ENCODE assay signal across 15 cellular contexts in genomic region chr9:95750725-95751644, GRCh38.
DNase-seq lines count a peak whose midpoint lies in the region; ATAC-seq, FAIRE-seq and TF ChIP-seq lines count a peak whose summit lies in the region.
"Had no signal": no experiment of that assay in that cellular context is flagged by ENCODE, and none has a peak within 500 bp of the region (broad histone marks: within the 10 kb centered on the region; RNA-seq: fewer than 3 reads in every experiment).

No MANE protein-coding gene starts in this region.

- H3K9me3 ChIP-seq in CD8-positive, alpha-beta memory T cell (ENCODE audit: low read length) = no peaks in the 10 kb centered on the region
- no peaks in the 10 kb centered on the region; the same call in 2 of the 3 replicates for H3K9me3 ChIP-seq in GM12878 (replicated peaks; ENCODE audit: control insufficient read depth, insufficient read depth, low read length)
- H3K9me3 ChIP-seq: ascending aorta, BE2C, colonic mucosa, vagina had no signal

- 6% methylated on average over 9 of the region's 11 CpGs for WGBS in GM12878 (ENCODE audit: insufficient coverage, insufficient replicate concordance, low lambda C conversion rate, missing lambda C conversion rate)

- CTCF ChIA-PET in CD8-positive, alpha-beta memory T cell (lab: Charles Lee) = no interaction called here
- CTCF ChIA-PET in GM12878 (lab: Yijun Ruan, JAX) = no interaction called here

- H3K36me3 Mint-ChIP-seq in CD8-positive, alpha-beta memory T cell = no peaks in the 10 kb centered on the region

- H3K27me3 Mint-ChIP-seq in CD8-positive, alpha-beta memory T cell = peaks cover 5 to 16% of the 10 kb centered on the region in 2 donors

- H3K9ac ChIP-seq in GM12878 (ENCODE audit: control insufficient read depth, insufficient read depth, low read length) = no peak overlapping the region

- H3K4me3 ChIP-seq in CD8-positive, alpha-beta memory T cell (ENCODE audit: low read length) = peak overlapping the region; percentile 45
- H3K4me3 ChIP-seq in GM12878 (no peak overlapping the region), dorsolateral prefrontal cortex (no peak overlapping the region)
- H3K4me3 ChIP-seq: colonic mucosa had no signal

- POLR2A ChIA-PET in CD8-positive, alpha-beta memory T cell (lab: Charles Lee) = no interaction called here
- POLR2A ChIA-PET in GM12878 (lab: Charles Lee) = no interaction called here

- H3K27me3 ChIP-seq in CD8-positive, alpha-beta memory T cell (ENCODE audit: insufficient read depth, low read length, poor library complexity, severe bottlenecking) = no peaks in the 10 kb centered on the region
- H3K27me3 ChIP-seq in GM12878 (replicated peaks in 1 of 2; ENCODE audit: control insufficient read depth in 2 of 2, insufficient read depth in 2 of 2, low read length in 1 of 2) (no peaks in the 10 kb centered on the region; a peak in 1 of 4 replicates), dorsolateral prefrontal cortex (peaks cover 0 to 20% (median 0%) of the 10 kb centered on the region in 45 donors)
- H3K27me3 ChIP-seq: ascending aorta, BE2C, colonic mucosa, vagina had no signal

- H3K36me3 ChIP-seq in CD8-positive, alpha-beta memory T cell (ENCODE audit: insufficient read depth, low read length) = no peaks in the 10 kb centered on the region
- no peaks in the 10 kb centered on the region for H3K36me3 ChIP-seq in GM12878 (ENCODE audit: control insufficient read depth in 2 of 2, insufficient read depth in 2 of 2, low read length in 1 of 2)
- H3K36me3 ChIP-seq: ascending aorta, BE2C, colonic mucosa, vagina had no signal

- BruUV-seq in GM12878 (replicated peaks; lab: Mats Ljungman, UMichigan) = no TSS peak

- in situ Hi-C loops in GM12878 (cut with MboI) = no loop called here

- SMC1A ChIA-PET in GM12878 (lab: Charles Lee; ENCODE audit: uncharacterized antibody, unreplicated experiment) = interaction anchor here (0.6 kb wide), 1 partner anchor 51 kb away, joined by 4 read pairs; no protein-coding TSS in a partner anchor

- H3K4me3 Mint-ChIP-seq in CD8-positive, alpha-beta memory T cell = peak overlapping the region in 5 of 7 donors; percentile 1 to 78 (median 53)

- no peaks in the 10 kb centered on the region for H3K79me2 ChIP-seq in GM12878 (ENCODE audit: control insufficient read depth, insufficient read depth, low read length)

- H2AFZ ChIP-seq in GM12878 (ENCODE audit: control insufficient read depth, low read depth, low read length) = no peak overlapping the region

- H3K4me1 Mint-ChIP-seq in CD8-positive, alpha-beta memory T cell = peaks cover 14 to 32% (median 18%) of the 10 kb centered on the region in 3 donors

- no peak for TF ChIP-seq EP300 in GM12878 (IDR thresholded peaks at IDR 0.05; ENCODE audit: borderline replicate concordance in 1 of 2, control insufficient read depth in 1 of 2, low read depth in 2 of 2, low read length in 2 of 2)

- peaks cover 18% of the 10 kb centered on the region for H3K4me1 ChIP-seq in CD8-positive, alpha-beta memory T cell (ENCODE audit: insufficient read depth, low read length)
- peaks cover 11% of the 10 kb centered on the region for H3K4me1 ChIP-seq in GM12878 (ENCODE audit: control insufficient read depth, insufficient read depth, low read length)
- H3K4me1 ChIP-seq: colonic mucosa had no signal

- TF ChIP-seq POLR2A in GM12878 (IDR thresholded peaks at IDR 0.05; ENCODE audit: low read depth, low read length) = no peak

- intact Hi-C loops in GM12878 (cut with micrococcal nuclease; ENCODE audit: unreplicated experiment) = no loop called here
- intact Hi-C loops in dorsolateral prefrontal cortex (cut with DNase I) = no loop called here

- no peaks in the 10 kb centered on the region for H4K20me1 ChIP-seq in GM12878 (ENCODE audit: control insufficient read depth, insufficient read depth)

- ATAC-seq in GM12878 (no peak), HG03108 (IDR thresholded peaks at IDR 0.05; ENCODE audit: unreplicated experiment) (no peak), HG03442 (IDR thresholded peaks at IDR 0.05; ENCODE audit: unreplicated experiment) (no peak)

- H3K27ac Mint-ChIP-seq in CD8-positive, alpha-beta memory T cell = peak overlapping the region in 1 of 8 donors; percentile 27

- no peak overlapping the region for H3K27ac ChIP-seq in CD8-positive, alpha-beta memory T cell (ENCODE audit: low read depth, low read length)
- H3K27ac ChIP-seq in GM12878 (ENCODE audit: control insufficient read depth, insufficient read depth) (no peak overlapping the region), dorsolateral prefrontal cortex (no peak overlapping the region)
- H3K27ac ChIP-seq: ascending aorta, colonic mucosa, vagina had no signal

- peak; percentile 65 for FAIRE-seq in GM12878 (lab: Jason Lieb, UNC)

- DNase-seq in CD1c-positive myeloid dendritic cell (ENCODE audit: extremely low spot score) (peak; percentile 3), T follicular helper cell (ENCODE audit: low read depth) (peak; percentile 9), GM12878 (ENCODE audit: low read depth, low spot score) (peak; percentile 11), dorsolateral prefrontal cortex (no peak), NCI-H748 (lab: John Stamatoyannopoulos, UW; ENCODE audit: unreplicated experiment) (no peak)
- peak in 2 of 5 donors; percentile 50 to 54 for DNase-seq in CD8-positive, alpha-beta memory T cell
- DNase-seq: BE2C, colonic mucosa, hippocampal formation, NCI-H1417, NCI-H524 treated with DMSO at 0.1 percent for 48 hours had no signal

- TF ChIP-seq CTCF in GM12878 (IDR thresholded peaks at IDR 0.05 in 2 of 3, conservative IDR thresholded peaks at IDR 0.05 in 1 of 3; ENCODE audit: control insufficient read depth in 2 of 3, extremely low read depth in 1 of 3, insufficient read depth in 1 of 3, low read depth in 3 of 3, low read length in 3 of 3) = no peak
- TF ChIP-seq CTCF in dorsolateral prefrontal cortex (IDR thresholded peaks at IDR 0.05 in 54 of 56, conservative IDR thresholded peaks at IDR 0.05 in 2 of 56; ENCODE audit: low read depth in 1 of 56, partially characterized antibody in 56 of 56) = no peak

- no peaks in the 10 kb centered on the region for H3K9me3 Mint-ChIP-seq in CD8-positive, alpha-beta memory T cell

- no peak for TF ChIP-seq RAD21 in GM12878 (IDR thresholded peaks at IDR 0.05; ENCODE audit: insufficient read depth, low read depth, low read length)

- RAD21 ChIA-PET in GM12878 (lab: Charles Lee; ENCODE audit: unreplicated experiment) = no interaction called here

- H3K4me2 ChIP-seq in GM12878 (ENCODE audit: control insufficient read depth, insufficient read depth) = peak overlapping the region; percentile 21; the same call in 1 of the 2 replicates

TF ChIP-seq in GM12878, 131 proteins besides CTCF, POLR2A, EP300 and RAD21:
- peak; percentile 87 for TF ChIP-seq RUNX3 (IDR thresholded peaks at IDR 0.05; ENCODE audit: low read length)
- TF ChIP-seq MEF2A (IDR thresholded peaks at IDR 0.05; ENCODE audit: insufficient read depth, low read depth, low read length) = 0 out of 2 replicates have a peak, but pooled peaks have one; percentile 27
- no peak for TF ChIP-seq ETV6 (conservative IDR thresholded peaks at IDR 0.05 in 1 of 2, IDR thresholded peaks at IDR 0.05 in 1 of 2; ENCODE audit: borderline replicate concordance in 1 of 2, low read depth in 1 of 2)

Comparison
In these comparisons a context has a peak if more than half of its experiments do, and no peak if none do; other contexts are left out.
1. DNase-seq: peak in CD1c-positive myeloid dendritic cell (single experiment), T follicular helper cell (single experiment) and GM12878 (single experiment); none in dorsolateral prefrontal cortex (0 of 10) and NCI-H748 (single experiment).